8 cellular contexts compared by ENCODE assay signal in genomic region chr14:50000215-50001145, GRCh38.
A peak's percentile ranks its signal among the peaks of the same experiment; 100 is the strongest.
DNase-seq lines count a peak whose midpoint lies in the region; ATAC-seq and TF ChIP-seq lines count a peak whose summit lies in the region.

No MANE protein-coding gene starts in this region.

- no peaks in the 10 kb centered on the region for H3K9me3 ChIP-seq in H9 (ENCODE audit: control insufficient read depth, low read depth, low read length)
- no peaks in the 10 kb centered on the region for H3K9me3 ChIP-seq in smooth muscle cell (replicated peaks; ENCODE audit: low read depth)

- ATAC-seq in activated naive CD8-positive, alpha-beta T cell treated with anti-CD3 and anti-CD28 coated beads, Interleukin-2, amount 10 ng/mL, durations not matched to agents 7 days and 5 days (ENCODE audit: low read depth): peak; percentile 31
- ATAC-seq in left ventricle myocardium superior: peak; percentile 67

- H4K8ac ChIP-seq in H9 (replicated peaks; ENCODE audit: insufficient read length, low read depth, low read length): no peak overlapping the region

- H3T11ph ChIP-seq in H9 (ENCODE audit: low read length): no peak overlapping the region

- H3K18ac ChIP-seq in H9 (ENCODE audit: insufficient read length, low read depth, low read length): no peak overlapping the region

- H3K79me2 ChIP-seq in H9 (ENCODE audit: insufficient read depth, low read length) (no peaks in the 10 kb centered on the region), smooth muscle cell (ENCODE audit: low read depth) (no peaks in the 10 kb centered on the region)

- H2BK20ac ChIP-seq in H9 (ENCODE audit: low read depth, low read length, poor library complexity, severe bottlenecking): no peak overlapping the region

- H2AK5ac ChIP-seq in H9 (ENCODE audit: insufficient read length, low read length): no peak overlapping the region

- no peaks in the 10 kb centered on the region for H4K20me1 ChIP-seq in H9 (ENCODE audit: control insufficient read depth, insufficient read depth, insufficient read length)
- no peaks in the 10 kb centered on the region for H4K20me1 ChIP-seq in smooth muscle cell (ENCODE audit: low read depth)

- peaks cover 40 to 49% of the 10 kb centered on the region in 2 experiments for H3K4me1 Mint-ChIP-seq in H9
- peaks cover 52% of the 10 kb centered on the region for H3K4me1 Mint-ChIP-seq in activated naive CD8-positive, alpha-beta T cell treated with anti-CD3 and anti-CD28 coated beads, Interleukin-2, amount 10 ng/mL, durations not matched to agents 7 days and 5 days

- no peak overlapping the region for H3K4ac ChIP-seq in H9 (ENCODE audit: low read depth, low read length)

- H3K9ac ChIP-seq in H9 (ENCODE audit: extremely low read depth, insufficient read length, low read length) (no peak overlapping the region), smooth muscle cell (ENCODE audit: low read depth) (peak overlapping the region; percentile 87)

- H2BK120ac ChIP-seq in H9 (ENCODE audit: low read depth, low read length, poor library complexity, severe bottlenecking): no peak overlapping the region

- H3K4me2 ChIP-seq in H9 (ENCODE audit: insufficient read depth, insufficient read length, low read length) (no peak overlapping the region), smooth muscle cell (peak overlapping the region; percentile 85)

- H3K23me2 ChIP-seq in H9 (ENCODE audit: insufficient read length, low read depth, low read length, poor library complexity, severe bottlenecking): peaks cover 8% of the 10 kb centered on the region

- H3K14ac ChIP-seq in H9 (ENCODE audit: insufficient read depth, low read length): no peak overlapping the region

- H2BK15ac ChIP-seq in H9 (ENCODE audit: low read depth, low read length): no peak overlapping the region

- peaks cover 48% of the 10 kb centered on the region for H3F3A ChIP-seq in smooth muscle cell (ENCODE audit: low read depth)

- no peak overlapping the region for H3K56ac ChIP-seq in H9 (ENCODE audit: insufficient read length, low read depth, low read length)

- no peaks in the 10 kb centered on the region for H3K9me3 Mint-ChIP-seq in H9
- H3K9me3 Mint-ChIP-seq in activated naive CD8-positive, alpha-beta T cell treated with anti-CD3 and anti-CD28 coated beads, Interleukin-2, amount 10 ng/mL, durations not matched to agents 7 days and 5 days: no peaks in the 10 kb centered on the region

- CTCF ChIA-PET in BJ (lab: Yijun Ruan, JAX): interaction anchor here (0.6 to 1.7 kb wide), 5 partner anchors 9 to 140 kb away, joined by 3 to 5 read pairs (median 4); no protein-coding TSS in a partner anchor

- no peaks in the 10 kb centered on the region for H3K79me1 ChIP-seq in H9 (ENCODE audit: insufficient read depth, low read depth, low read length, poor library complexity, severe bottlenecking)

- no peak overlapping the region for H2BK5ac ChIP-seq in H9 (ENCODE audit: insufficient read length, low read length)

- no peaks in the 10 kb centered on the region; a peak in 1 of 7 replicates for H3K36me3 Mint-ChIP-seq in H9 (ENCODE audit: insufficient read depth in 1 of 3, low read depth in 3 of 3)
- H3K36me3 Mint-ChIP-seq in activated naive CD8-positive, alpha-beta T cell treated with anti-CD3 and anti-CD28 coated beads, Interleukin-2, amount 10 ng/mL, durations not matched to agents 7 days and 5 days: peaks cover 9% of the 10 kb centered on the region

- H3K36me3 ChIP-seq in BJ (ENCODE audit: control insufficient read depth, insufficient read depth, low read length) (no peaks in the 10 kb centered on the region), smooth muscle cell (ENCODE audit: low read depth) (no peaks in the 10 kb centered on the region)

- no peak overlapping the region for H2BK12ac ChIP-seq in H9 (ENCODE audit: insufficient read length, low read depth, low read length)

- H3K4me3 ChIP-seq in BJ (ENCODE audit: low read depth, low read length) (no peak overlapping the region), smooth muscle cell (peak overlapping the region; percentile 18)

- no peak for TF ChIP-seq CTCF in BJ (IDR thresholded peaks at IDR 0.05; ENCODE audit: insufficient read depth, low read depth, low read length)
- no peak for TF ChIP-seq CTCF in H9 (conservative IDR thresholded peaks at IDR 0.05)
- no peak for TF ChIP-seq CTCF in smooth muscle cell (IDR thresholded peaks at IDR 0.05; ENCODE audit: borderline replicate concordance, insufficient read depth, poor library complexity, severe bottlenecking)

- peaks cover 7% of the 10 kb centered on the region; the same call in 1 of the 2 replicates for H3K4me1 ChIP-seq in H9 (ENCODE audit: insufficient read depth, low read length)
- peaks cover 26% of the 10 kb centered on the region for H3K4me1 ChIP-seq in smooth muscle cell (ENCODE audit: low read depth)

- H3K27ac Mint-ChIP-seq in H9: peak overlapping the region in 1 of 3 experiments; percentile 38; a peak in 1 of 7 replicates
- peak overlapping the region; percentile 95 for H3K27ac Mint-ChIP-seq in activated naive CD8-positive, alpha-beta T cell treated with anti-CD3 and anti-CD28 coated beads, Interleukin-2, amount 10 ng/mL, durations not matched to agents 7 days and 5 days

- intact Hi-C loops in left ventricle myocardium superior (cut with micrococcal nuclease): loop anchor here (10.0 kb wide), 1 partner anchor 104 kb away; no protein-coding TSS in a partner anchor

- H3K27me3 ChIP-seq in BJ (ENCODE audit: control insufficient read depth, insufficient read depth, low read length) (no peaks in the 10 kb centered on the region), H9 (ENCODE audit: insufficient read depth, low read length) (no peaks in the 10 kb centered on the region; the same call in 1 of the 2 replicates), smooth muscle cell (ENCODE audit: low read depth) (no peaks in the 10 kb centered on the region)

- no peak overlapping the region for H3K27ac ChIP-seq in H9 (ENCODE audit: insufficient read length, low read depth, low read length)
- peak overlapping the region; percentile 98 for H3K27ac ChIP-seq in smooth muscle cell (ENCODE audit: low read depth)

- no peak overlapping the region for H4K5ac ChIP-seq in H9 (ENCODE audit: insufficient read length, low read depth, low read length)

- no peak overlapping the region for H4K91ac ChIP-seq in H9 (ENCODE audit: insufficient read length, low read depth, low read length)

- H3K27me3 Mint-ChIP-seq in H9 (ENCODE audit: low read depth): peaks cover 53% of the 10 kb centered on the region
- no peaks in the 10 kb centered on the region for H3K27me3 Mint-ChIP-seq in activated naive CD8-positive, alpha-beta T cell treated with anti-CD3 and anti-CD28 coated beads, Interleukin-2, amount 10 ng/mL, durations not matched to agents 7 days and 5 days

- peak overlapping the region; percentile 28 to 57; a peak in 4 of 5 replicates for H3K4me3 Mint-ChIP-seq in H9
- peak overlapping the region; percentile 82 for H3K4me3 Mint-ChIP-seq in activated naive CD8-positive, alpha-beta T cell treated with anti-CD3 and anti-CD28 coated beads, Interleukin-2, amount 10 ng/mL, durations not matched to agents 7 days and 5 days

- H3K23ac ChIP-seq in H9 (ENCODE audit: insufficient read length, low read depth, low read length): no peak overlapping the region

- no CpG with 5 or more reads among the region's 17 CpGs for WGBS in H9 (ENCODE audit: extremely low coverage, insufficient read length, low lambda C conversion rate)
- under 1% methylated on average over 17 of the region's 17 CpGs for WGBS in smooth muscle cell (ENCODE audit: low lambda C conversion rate)

- DNase-seq in BJ (ENCODE audit: low read depth) (peak; percentile 89), H9 (peak; percentile 60), SW480 (ENCODE audit: low spot score) (peak; percentile 94), left ventricle myocardium superior (peak; percentile 68), smooth muscle cell (lab: John Stamatoyannopoulos, UW; ENCODE audit: unreplicated experiment) (peak; percentile 44), cerebellum (ENCODE audit: low spot score) (no peak), NCI-H446 (lab: John Stamatoyannopoulos, UW) (no peak)
- peak; percentile 82 for DNase-seq in activated naive CD8-positive, alpha-beta T cell treated with anti-CD3 and anti-CD28 coated beads, Interleukin-2, amount 10 ng/mL, durations not matched to agents 7 days and 5 days

- H2AFZ ChIP-seq in H9 (ENCODE audit: low read length) (no peak overlapping the region), smooth muscle cell (ENCODE audit: low read depth) (no peak overlapping the region)

- POLR2A ChIA-PET in BJ (lab: Charles Lee): interaction anchor here (0.6 to 2.0 kb wide), 4 partner anchors 80 to 138 kb away, joined by 3 to 5 read pairs (median 4); no protein-coding TSS in a partner anchor
- POLR2A ChIA-PET in activated naive CD8-positive, alpha-beta T cell treated with anti-CD3 and anti-CD28 coated beads, Interleukin-2, amount 10 ng/mL, durations not matched to agents 7 days and 5 days (lab: Charles Lee): interaction anchor here (0.6 to 9.0 kb wide), 35 partner anchors 9 to 175 kb away, joined by 3 to 310 read pairs (median 12); partner anchors contain the start of genes ARF6, NEMF and VCPKMT

Comparison
In these comparisons a context has a peak if more than half of its experiments do, and no peak if none do; other contexts are left out.
1. DNase-seq: peak in BJ (single experiment), H9 (single experiment), SW480 (single experiment), activated naive CD8-positive, alpha-beta T cell treated with anti-CD3 and anti-CD28 coated beads, Interleukin-2, amount 10 ng/mL, durations not matched to agents 7 days and 5 days (single experiment), left ventricle myocardium superior (single experiment) and smooth muscle cell (single experiment); none in cerebellum (single experiment) and NCI-H446 (0 of 2).